Comparison of ENCODE assay signal across 1 cellular context in the genomic region with DNA sequence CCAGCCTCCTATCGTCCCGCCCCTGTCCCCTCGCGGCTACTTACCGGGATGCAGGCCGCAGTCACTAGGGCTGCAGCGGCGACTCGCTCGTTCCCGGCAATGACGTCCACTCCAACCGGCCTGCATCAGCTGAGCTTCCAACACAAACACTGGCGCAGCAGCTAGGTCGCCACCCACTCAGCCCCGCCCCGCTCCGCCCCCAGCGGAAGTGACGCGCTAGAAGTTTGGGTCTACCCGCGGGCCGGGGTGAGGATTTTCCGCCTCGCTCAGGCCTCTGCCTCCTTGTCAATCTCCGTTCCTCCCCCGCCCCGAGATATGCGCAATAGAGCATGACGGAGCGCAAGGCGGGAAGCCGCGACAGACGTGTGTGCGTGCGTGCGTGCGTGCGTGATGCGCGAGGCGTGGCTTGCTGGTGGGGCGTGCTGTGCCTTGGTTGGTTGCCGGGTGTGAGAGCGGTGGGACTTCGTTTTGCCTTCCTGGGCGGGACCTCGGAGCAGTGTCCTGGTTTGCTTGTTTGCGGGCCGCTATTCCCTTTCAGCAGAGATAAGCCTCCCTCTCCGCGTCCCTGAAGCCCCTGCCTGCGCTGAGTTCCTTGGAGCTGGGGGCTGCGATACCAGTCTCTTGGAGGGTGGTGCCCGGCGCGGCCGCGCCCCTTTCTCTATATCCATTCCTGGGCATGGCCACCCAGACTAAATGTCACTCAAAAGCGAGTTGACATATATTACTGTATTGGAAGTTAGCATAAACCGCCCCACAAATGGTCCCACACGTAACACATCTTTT.
TF ChIP-seq lines count a peak whose summit lies in the region.

A gene with protein sequence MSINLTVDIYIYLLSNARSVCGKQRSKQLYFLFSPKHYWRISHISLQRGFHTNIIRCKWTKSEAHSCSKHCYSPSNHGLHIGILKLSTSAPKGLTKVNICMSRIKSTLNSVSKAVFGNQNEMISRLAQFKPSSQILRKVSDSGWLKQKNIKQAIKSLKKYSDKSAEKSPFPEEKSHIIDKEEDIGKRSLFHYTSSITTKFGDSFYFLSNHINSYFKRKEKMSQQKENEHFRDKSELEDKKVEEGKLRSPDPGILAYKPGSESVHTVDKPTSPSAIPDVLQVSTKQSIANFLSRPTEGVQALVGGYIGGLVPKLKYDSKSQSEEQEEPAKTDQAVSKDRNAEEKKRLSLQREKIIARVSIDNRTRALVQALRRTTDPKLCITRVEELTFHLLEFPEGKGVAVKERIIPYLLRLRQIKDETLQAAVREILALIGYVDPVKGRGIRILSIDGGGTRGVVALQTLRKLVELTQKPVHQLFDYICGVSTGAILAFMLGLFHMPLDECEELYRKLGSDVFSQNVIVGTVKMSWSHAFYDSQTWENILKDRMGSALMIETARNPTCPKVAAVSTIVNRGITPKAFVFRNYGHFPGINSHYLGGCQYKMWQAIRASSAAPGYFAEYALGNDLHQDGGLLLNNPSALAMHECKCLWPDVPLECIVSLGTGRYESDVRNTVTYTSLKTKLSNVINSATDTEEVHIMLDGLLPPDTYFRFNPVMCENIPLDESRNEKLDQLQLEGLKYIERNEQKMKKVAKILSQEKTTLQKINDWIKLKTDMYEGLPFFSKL (minus strand): TSS at position 151 of the 783 bp plus-strand sequence. CDS start 10,644 bp downstream, outside the sequence.

TF ChIP-seq in K562, 482 proteins besides CTCF, POLR2A, EP300 and RAD21 (continued from another document and continues in another):
- TF ChIP-seq, protein P1, sequence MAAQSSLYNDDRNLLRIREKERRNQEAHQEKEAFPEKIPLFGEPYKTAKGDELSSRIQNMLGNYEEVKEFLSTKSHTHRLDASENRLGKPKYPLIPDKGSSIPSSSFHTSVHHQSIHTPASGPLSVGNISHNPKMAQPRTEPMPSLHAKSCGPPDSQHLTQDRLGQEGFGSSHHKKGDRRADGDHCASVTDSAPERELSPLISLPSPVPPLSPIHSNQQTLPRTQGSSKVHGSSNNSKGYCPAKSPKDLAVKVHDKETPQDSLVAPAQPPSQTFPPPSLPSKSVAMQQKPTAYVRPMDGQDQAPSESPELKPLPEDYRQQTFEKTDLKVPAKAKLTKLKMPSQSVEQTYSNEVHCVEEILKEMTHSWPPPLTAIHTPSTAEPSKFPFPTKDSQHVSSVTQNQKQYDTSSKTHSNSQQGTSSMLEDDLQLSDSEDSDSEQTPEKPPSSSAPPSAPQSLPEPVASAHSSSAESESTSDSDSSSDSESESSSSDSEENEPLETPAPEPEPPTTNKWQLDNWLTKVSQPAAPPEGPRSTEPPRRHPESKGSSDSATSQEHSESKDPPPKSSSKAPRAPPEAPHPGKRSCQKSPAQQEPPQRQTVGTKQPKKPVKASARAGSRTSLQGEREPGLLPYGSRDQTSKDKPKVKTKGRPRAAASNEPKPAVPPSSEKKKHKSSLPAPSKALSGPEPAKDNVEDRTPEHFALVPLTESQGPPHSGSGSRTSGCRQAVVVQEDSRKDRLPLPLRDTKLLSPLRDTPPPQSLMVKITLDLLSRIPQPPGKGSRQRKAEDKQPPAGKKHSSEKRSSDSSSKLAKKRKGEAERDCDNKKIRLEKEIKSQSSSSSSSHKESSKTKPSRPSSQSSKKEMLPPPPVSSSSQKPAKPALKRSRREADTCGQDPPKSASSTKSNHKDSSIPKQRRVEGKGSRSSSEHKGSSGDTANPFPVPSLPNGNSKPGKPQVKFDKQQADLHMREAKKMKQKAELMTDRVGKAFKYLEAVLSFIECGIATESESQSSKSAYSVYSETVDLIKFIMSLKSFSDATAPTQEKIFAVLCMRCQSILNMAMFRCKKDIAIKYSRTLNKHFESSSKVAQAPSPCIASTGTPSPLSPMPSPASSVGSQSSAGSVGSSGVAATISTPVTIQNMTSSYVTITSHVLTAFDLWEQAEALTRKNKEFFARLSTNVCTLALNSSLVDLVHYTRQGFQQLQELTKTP (IDR thresholded peaks at IDR 0.05; ENCODE audit: low read depth in 1 of 2, partially characterized antibody in 2 of 2), result peak; percentile 23 to 64
- TF ChIP-seq ZFPM2 (CRISPR knock-in tag; IDR thresholded peaks at IDR 0.05) (no peak), MED1 (CRISPR knock-in tag; IDR thresholded peaks at IDR 0.05; ENCODE audit: borderline replicate concordance) (no peak), ZNF589 (CRISPR knock-in tag; IDR thresholded peaks at IDR 0.05; ENCODE audit: low read depth) (no peak), CBX2 (IDR thresholded peaks at IDR 0.05; ENCODE audit: insufficient read depth, low read length, poor library complexity, severe bottlenecking) (no peak), GABPB1 (CRISPR knock-in tag; IDR thresholded peaks at IDR 0.05) (peak; percentile 98), CBX3 (IDR thresholded peaks at IDR 0.05; ENCODE audit: borderline replicate concordance in 1 of 2, low read length in 2 of 2) (peak in 1 of 2 experiments; percentile 87; a peak in 2 of 3 replicates), HOXB6 (CRISPR knock-in tag; IDR thresholded peaks at IDR 0.05; ENCODE audit: borderline replicate concordance) (no peak), ZNF778 (CRISPR knock-in tag; IDR thresholded peaks at IDR 0.05) (no peak), TSC22D4 (tag; IDR thresholded peaks at IDR 0.05) (no peak), RFX7 (CRISPR knock-in tag; IDR thresholded peaks at IDR 0.05) (no peak), ZNF507 (tag; conservative IDR thresholded peaks at IDR 0.05) (no peak), L3MBTL2 (IDR thresholded peaks at IDR 0.05) (peak; percentile 97), ZNF77 (CRISPR knock-in tag; IDR thresholded peaks at IDR 0.05) (no peak), NFE2L1 (tag; IDR thresholded peaks at IDR 0.05; ENCODE audit: borderline replicate concordance, low read depth) (no peak), BMI1 (IDR thresholded peaks at IDR 0.05; ENCODE audit: low read length) (no peak), RHOXF2B (CRISPR knock-in tag; conservative IDR thresholded peaks at IDR 0.05) (no peak), GTF2F1 (IDR thresholded peaks at IDR 0.05; ENCODE audit: low read depth, low read length) (no peak), PRPF4 (IDR thresholded peaks at IDR 0.05; ENCODE audit: insufficient read depth, low read depth, low read length, poor library complexity, severe bottlenecking) (no peak), EHMT2 (IDR thresholded peaks at IDR 0.05) (no peak), GABPB2 (CRISPR knock-in tag; conservative IDR thresholded peaks at IDR 0.05) (no peak; the same call in 1 of the 2 replicates), LEF1 (IDR thresholded peaks at IDR 0.05) (0 out of 2 replicates have a peak, but pooled peaks have one; percentile 7), EZH2 (IDR thresholded peaks at IDR 0.05; ENCODE audit: borderline replicate concordance, low read depth, low read length) (no peak), EGR1 (conservative IDR thresholded peaks at IDR 0.05) (peak; percentile 98), FOXJ2 (tag; IDR thresholded peaks at IDR 0.05) (peak; percentile 80; the same call in 1 of the 2 replicates), ZNF408 (CRISPR knock-in tag; IDR thresholded peaks at IDR 0.05; ENCODE audit: low read depth) (no peak), ZNF551 (CRISPR knock-in tag; IDR thresholded peaks at IDR 0.05) (no peak), ZNF780A (CRISPR knock-in tag; IDR thresholded peaks at IDR 0.05) (no peak), TEAD2 (tag; IDR thresholded peaks at IDR 0.05) (no peak), ZNF644 (tag; IDR thresholded peaks at IDR 0.05; ENCODE audit: low read depth) (no peak)
- TF ChIP-seq, protein P2, sequence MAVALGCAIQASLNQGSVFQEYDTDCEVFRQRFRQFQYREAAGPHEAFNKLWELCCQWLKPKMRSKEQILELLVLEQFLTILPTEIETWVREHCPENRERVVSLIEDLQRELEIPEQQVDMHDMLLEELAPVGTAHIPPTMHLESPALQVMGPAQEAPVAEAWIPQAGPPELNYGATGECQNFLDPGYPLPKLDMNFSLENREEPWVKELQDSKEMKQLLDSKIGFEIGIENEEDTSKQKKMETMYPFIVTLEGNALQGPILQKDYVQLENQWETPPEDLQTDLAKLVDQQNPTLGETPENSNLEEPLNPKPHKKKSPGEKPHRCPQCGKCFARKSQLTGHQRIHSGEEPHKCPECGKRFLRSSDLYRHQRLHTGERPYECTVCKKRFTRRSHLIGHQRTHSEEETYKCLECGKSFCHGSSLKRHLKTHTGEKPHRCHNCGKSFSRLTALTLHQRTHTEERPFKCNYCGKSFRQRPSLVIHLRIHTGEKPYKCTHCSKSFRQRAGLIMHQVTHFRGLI (CRISPR knock-in tag; IDR thresholded peaks at IDR 0.05), result 0 out of 2 replicates have a peak, but pooled peaks have one; percentile 46
- TF ChIP-seq, protein P3, sequence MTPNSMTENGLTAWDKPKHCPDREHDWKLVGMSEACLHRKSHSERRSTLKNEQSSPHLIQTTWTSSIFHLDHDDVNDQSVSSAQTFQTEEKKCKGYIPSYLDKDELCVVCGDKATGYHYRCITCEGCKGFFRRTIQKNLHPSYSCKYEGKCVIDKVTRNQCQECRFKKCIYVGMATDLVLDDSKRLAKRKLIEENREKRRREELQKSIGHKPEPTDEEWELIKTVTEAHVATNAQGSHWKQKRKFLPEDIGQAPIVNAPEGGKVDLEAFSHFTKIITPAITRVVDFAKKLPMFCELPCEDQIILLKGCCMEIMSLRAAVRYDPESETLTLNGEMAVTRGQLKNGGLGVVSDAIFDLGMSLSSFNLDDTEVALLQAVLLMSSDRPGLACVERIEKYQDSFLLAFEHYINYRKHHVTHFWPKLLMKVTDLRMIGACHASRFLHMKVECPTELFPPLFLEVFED (CRISPR knock-in tag; conservative IDR thresholded peaks at IDR 0.05), result no peak
- TF ChIP-seq, protein P4, sequence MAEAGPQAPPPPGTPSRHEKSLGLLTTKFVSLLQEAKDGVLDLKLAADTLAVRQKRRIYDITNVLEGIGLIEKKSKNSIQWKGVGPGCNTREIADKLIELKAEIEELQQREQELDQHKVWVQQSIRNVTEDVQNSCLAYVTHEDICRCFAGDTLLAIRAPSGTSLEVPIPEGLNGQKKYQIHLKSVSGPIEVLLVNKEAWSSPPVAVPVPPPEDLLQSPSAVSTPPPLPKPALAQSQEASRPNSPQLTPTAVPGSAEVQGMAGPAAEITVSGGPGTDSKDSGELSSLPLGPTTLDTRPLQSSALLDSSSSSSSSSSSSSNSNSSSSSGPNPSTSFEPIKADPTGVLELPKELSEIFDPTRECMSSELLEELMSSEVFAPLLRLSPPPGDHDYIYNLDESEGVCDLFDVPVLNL (CRISPR knock-in tag; IDR thresholded peaks at IDR 0.05; ENCODE audit: low read depth), result peak; percentile 95
- TF ChIP-seq, protein P5, sequence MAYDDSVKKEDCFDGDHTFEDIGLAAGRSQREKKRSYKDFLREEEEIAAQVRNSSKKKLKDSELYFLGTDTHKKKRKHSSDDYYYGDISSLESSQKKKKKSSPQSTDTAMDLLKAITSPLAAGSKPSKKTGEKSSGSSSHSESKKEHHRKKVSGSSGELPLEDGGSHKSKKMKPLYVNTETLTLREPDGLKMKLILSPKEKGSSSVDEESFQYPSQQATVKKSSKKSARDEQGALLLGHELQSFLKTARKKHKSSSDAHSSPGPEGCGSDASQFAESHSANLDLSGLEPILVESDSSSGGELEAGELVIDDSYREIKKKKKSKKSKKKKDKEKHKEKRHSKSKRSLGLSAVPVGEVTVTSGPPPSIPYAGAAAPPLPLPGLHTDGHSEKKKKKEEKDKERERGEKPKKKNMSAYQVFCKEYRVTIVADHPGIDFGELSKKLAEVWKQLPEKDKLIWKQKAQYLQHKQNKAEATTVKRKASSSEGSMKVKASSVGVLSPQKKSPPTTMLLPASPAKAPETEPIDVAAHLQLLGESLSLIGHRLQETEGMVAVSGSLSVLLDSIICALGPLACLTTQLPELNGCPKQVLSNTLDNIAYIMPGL (CRISPR knock-in tag; IDR thresholded peaks at IDR 0.05), result no peak
- TF ChIP-seq, protein P6, sequence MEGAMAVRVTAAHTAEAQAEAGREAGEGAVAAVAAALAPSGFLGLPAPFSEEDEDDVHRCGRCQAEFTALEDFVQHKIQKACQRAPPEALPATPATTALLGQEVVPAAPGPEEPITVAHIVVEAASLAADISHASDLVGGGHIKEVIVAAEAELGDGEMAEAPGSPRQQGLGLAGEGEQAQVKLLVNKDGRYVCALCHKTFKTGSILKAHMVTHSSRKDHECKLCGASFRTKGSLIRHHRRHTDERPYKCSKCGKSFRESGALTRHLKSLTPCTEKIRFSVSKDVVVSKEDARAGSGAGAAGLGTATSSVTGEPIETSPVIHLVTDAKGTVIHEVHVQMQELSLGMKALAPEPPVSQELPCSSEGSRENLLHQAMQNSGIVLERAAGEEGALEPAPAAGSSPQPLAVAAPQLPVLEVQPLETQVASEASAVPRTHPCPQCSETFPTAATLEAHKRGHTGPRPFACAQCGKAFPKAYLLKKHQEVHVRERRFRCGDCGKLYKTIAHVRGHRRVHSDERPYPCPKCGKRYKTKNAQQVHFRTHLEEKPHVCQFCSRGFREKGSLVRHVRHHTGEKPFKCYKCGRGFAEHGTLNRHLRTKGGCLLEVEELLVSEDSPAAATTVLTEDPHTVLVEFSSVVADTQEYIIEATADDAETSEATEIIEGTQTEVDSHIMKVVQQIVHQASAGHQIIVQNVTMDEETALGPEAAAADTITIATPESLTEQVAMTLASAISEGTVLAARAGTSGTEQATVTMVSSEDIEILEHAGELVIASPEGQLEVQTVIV (CRISPR knock-in tag; IDR thresholded peaks at IDR 0.05; ENCODE audit: borderline replicate concordance), result no peak
- TF ChIP-seq, protein P7, sequence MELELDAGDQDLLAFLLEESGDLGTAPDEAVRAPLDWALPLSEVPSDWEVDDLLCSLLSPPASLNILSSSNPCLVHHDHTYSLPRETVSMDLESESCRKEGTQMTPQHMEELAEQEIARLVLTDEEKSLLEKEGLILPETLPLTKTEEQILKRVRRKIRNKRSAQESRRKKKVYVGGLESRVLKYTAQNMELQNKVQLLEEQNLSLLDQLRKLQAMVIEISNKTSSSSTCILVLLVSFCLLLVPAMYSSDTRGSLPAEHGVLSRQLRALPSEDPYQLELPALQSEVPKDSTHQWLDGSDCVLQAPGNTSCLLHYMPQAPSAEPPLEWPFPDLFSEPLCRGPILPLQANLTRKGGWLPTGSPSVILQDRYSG (tag; conservative IDR thresholded peaks at IDR 0.05; ENCODE audit: low read depth), result no peak
- TF ChIP-seq, protein P8, sequence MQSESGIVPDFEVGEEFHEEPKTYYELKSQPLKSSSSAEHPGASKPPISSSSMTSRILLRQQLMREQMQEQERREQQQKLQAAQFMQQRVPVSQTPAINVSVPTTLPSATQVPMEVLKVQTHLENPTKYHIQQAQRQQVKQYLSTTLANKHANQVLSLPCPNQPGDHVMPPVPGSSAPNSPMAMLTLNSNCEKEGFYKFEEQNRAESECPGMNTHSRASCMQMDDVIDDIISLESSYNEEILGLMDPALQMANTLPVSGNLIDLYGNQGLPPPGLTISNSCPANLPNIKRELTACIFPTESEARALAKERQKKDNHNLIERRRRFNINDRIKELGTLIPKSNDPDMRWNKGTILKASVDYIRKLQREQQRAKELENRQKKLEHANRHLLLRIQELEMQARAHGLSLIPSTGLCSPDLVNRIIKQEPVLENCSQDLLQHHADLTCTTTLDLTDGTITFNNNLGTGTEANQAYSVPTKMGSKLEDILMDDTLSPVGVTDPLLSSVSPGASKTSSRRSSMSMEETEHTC (IDR thresholded peaks at IDR 0.05), result no peak; the same call in 1 of the 2 replicates
